Comparison of ENCODE assay signal across 1 cellular context in the genomic region with DNA sequence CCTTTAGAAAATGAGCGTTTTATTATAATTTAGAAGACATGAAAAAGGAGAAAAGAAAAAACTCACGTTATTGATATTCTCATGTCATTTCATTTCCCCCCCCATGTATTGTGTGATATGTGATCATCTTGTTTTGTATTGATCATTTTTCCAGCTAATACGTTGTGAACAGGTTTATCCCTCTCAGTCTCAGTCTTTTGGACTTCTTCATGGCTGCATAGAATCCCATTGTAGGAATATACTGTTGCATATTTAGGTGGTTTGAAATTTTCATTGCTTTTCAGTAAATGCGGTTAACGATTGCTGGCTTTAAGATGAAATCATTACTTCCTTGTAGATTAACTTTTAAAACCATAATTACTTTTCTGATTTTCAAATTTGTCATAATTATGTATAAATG.
TF ChIP-seq lines count a peak whose summit lies in the region.

No MANE protein-coding gene starts in this region.

TF ChIP-seq in GM12878, 131 proteins besides CTCF, POLR2A, EP300 and RAD21:
- TF ChIP-seq, protein P1, sequence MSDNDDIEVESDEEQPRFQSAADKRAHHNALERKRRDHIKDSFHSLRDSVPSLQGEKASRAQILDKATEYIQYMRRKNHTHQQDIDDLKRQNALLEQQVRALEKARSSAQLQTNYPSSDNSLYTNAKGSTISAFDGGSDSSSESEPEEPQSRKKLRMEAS (IDR thresholded peaks at IDR 0.05; ENCODE audit: low read depth, low read length) = no peak
- 0 out of 2 replicates have a peak, but pooled peaks have one; percentile 63 for TF ChIP-seq CHD1 (IDR thresholded peaks at IDR 0.05; ENCODE audit: low read depth, low read length)
- TF ChIP-seq, protein P2, sequence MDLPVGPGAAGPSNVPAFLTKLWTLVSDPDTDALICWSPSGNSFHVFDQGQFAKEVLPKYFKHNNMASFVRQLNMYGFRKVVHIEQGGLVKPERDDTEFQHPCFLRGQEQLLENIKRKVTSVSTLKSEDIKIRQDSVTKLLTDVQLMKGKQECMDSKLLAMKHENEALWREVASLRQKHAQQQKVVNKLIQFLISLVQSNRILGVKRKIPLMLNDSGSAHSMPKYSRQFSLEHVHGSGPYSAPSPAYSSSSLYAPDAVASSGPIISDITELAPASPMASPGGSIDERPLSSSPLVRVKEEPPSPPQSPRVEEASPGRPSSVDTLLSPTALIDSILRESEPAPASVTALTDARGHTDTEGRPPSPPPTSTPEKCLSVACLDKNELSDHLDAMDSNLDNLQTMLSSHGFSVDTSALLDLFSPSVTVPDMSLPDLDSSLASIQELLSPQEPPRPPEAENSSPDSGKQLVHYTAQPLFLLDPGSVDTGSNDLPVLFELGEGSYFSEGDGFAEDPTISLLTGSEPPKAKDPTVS (IDR thresholded peaks at IDR 0.05; ENCODE audit: low read depth, low read length) = no peak
